ENCODE assay signal across 8 cellular contexts in genomic region chr22:25235547-25236290, GRCh38. TPM values are rescaled to one million over a fixed set of nuclear protein-coding genes. Genes with fewer than 3 reads are reported as not detected.
DNase-seq lines count a peak whose midpoint lies in the region; ATAC-seq and TF ChIP-seq lines count a peak whose summit lies in the region.

No MANE protein-coding gene starts in this region.

- in situ Hi-C loops in Panc1 (cut with HindIII; ENCODE audit: low pct_unique_long_range_greater_than_20kb, low sequenced_read_pairs) = no loop called here

- BruUV-seq in Panc1 (replicated peaks; lab: Mats Ljungman, UMichigan) = no TSS peak

- no peak overlapping the region for H4K8ac ChIP-seq in neuronal stem cell (ENCODE audit: low read depth, low read length)

- TF ChIP-seq CTCF in GM12864 (IDR thresholded peaks at IDR 0.05; ENCODE audit: low read depth, low read length, missing control alignments) (peak; percentile 79), Panc1 (IDR thresholded peaks at IDR 0.05) (peak; percentile 86), thyroid gland (IDR thresholded peaks at IDR 0.05) (peak in 5 of 6 experiments; percentile 60 to 92 (median 69))

- H3K4me3 ChIP-seq in GM12864 (ENCODE audit: low read depth, low read length) (no peak overlapping the region), Panc1 (ENCODE audit: low read depth in 2 of 2, low read length in 2 of 2) (peak overlapping the region in 1 of 2 experiments; percentile 29; a peak in 1 of 4 replicates), neuronal stem cell (ENCODE audit: low read length in 2 of 2) (no peak overlapping the region), thyroid gland (replicated peaks in 1 of 3) (no peak overlapping the region)

- H2AFZ ChIP-seq in neuronal stem cell (ENCODE audit: low read length) = peak overlapping the region; percentile 82

- H3K27me3 Mint-ChIP-seq in IgD-negative memory B cell = peaks cover 34% of the 10 kb centered on the region

- H3K27me3 ChIP-seq in Panc1 (ENCODE audit: control insufficient read depth, insufficient read depth, low read length) (no peaks in the 10 kb centered on the region), neuronal stem cell (ENCODE audit: control insufficient read depth in 3 of 3, insufficient read depth in 3 of 3, low read depth in 1 of 3, low read length in 3 of 3) (peaks cover 0 to 9% (median 0%) of the 10 kb centered on the region in 3 experiments), thyroid gland (no peaks in the 10 kb centered on the region)

- H3K9me3 ChIP-seq in Panc1 (ENCODE audit: control insufficient read depth, insufficient read depth, low read depth, low read length) (no peaks in the 10 kb centered on the region), neuronal stem cell (replicated peaks in 1 of 2; ENCODE audit: control insufficient read depth in 2 of 2, insufficient read depth in 1 of 2, low read depth in 1 of 2, low read length in 2 of 2) (no peaks in the 10 kb centered on the region), thyroid gland (no peaks in the 10 kb centered on the region)

- peaks cover 1% of the 10 kb centered on the region for H3K36me3 Mint-ChIP-seq in IgD-negative memory B cell

- no peak overlapping the region for H4K91ac ChIP-seq in neuronal stem cell (ENCODE audit: low read depth, low read length, poor library complexity)

- H3K9me3 Mint-ChIP-seq in IgD-negative memory B cell = peaks cover 0 to 4% (median 0%) of the 10 kb centered on the region in 3 donors

- peak overlapping the region in 3 of 4 donors; percentile 59 to 79 (median 66) for H3K4me3 Mint-ChIP-seq in IgD-negative memory B cell

- H2BK5ac ChIP-seq in neuronal stem cell (ENCODE audit: low read length) = peak overlapping the region; percentile 4

- ATAC-seq in Panc1 = peak; percentile 99
- no peak for ATAC-seq in GM19324 (IDR thresholded peaks at IDR 0.05; ENCODE audit: low FRiP score, unreplicated experiment)

- no peak overlapping the region for H3K23ac ChIP-seq in neuronal stem cell (ENCODE audit: low read depth, low read length, poor library complexity)

- CTCF ChIA-PET in Panc1 (lab: Charles Lee) = interaction anchor here (1.4 kb wide), 1 partner anchor 537 kb away, joined by 3 read pairs; no protein-coding TSS in a partner anchor

- H2BK15ac ChIP-seq in neuronal stem cell (ENCODE audit: low read length) = no peak overlapping the region

- intact Hi-C loops in Panc1 (cut with micrococcal nuclease; ENCODE audit: unreplicated experiment) (loop anchor here (5.0 kb wide), 1 partner anchor 97 kb away; no protein-coding TSS in a partner anchor), thyroid gland (cut with DNase I) (loop anchor here (10.0 kb wide), 1 partner anchor 539 kb away; no protein-coding TSS in a partner anchor)

- no peak overlapping the region for H3K4ac ChIP-seq in neuronal stem cell (ENCODE audit: low read length)

- H2BK12ac ChIP-seq in neuronal stem cell (ENCODE audit: low read length) = no peak overlapping the region

- no peaks in the 10 kb centered on the region for H3K79me1 ChIP-seq in neuronal stem cell (ENCODE audit: low read depth, low read length)

- H3K4me1 ChIP-seq in Panc1 (ENCODE audit: control insufficient read depth, insufficient read depth, low read length) (no peaks in the 10 kb centered on the region), neuronal stem cell (ENCODE audit: control insufficient read depth in 2 of 2, insufficient read depth in 1 of 2, low read depth in 1 of 2, low read length in 2 of 2) (peaks cover 0 to 3% of the 10 kb centered on the region in 2 donors), thyroid gland (peaks cover 0 to 6% of the 10 kb centered on the region in 2 donors)

- POLR2A ChIA-PET in Panc1 (lab: Charles Lee) = no interaction called here

- H3K36me3 ChIP-seq in Panc1 (ENCODE audit: control insufficient read depth, insufficient read depth, low read length) = no peaks in the 10 kb centered on the region
- no peaks in the 10 kb centered on the region for H3K36me3 ChIP-seq in neuronal stem cell (replicated peaks in 1 of 2; ENCODE audit: control insufficient read depth in 2 of 2, insufficient read depth in 2 of 2, low read length in 2 of 2)
- no peaks in the 10 kb centered on the region for H3K36me3 ChIP-seq in thyroid gland

- H3K9ac ChIP-seq in neuronal stem cell (ENCODE audit: low read depth, low read length, poor library complexity) = no peak overlapping the region

- H2BK120ac ChIP-seq in neuronal stem cell (ENCODE audit: low read depth, low read length) = no peak overlapping the region

- no peak overlapping the region for H3K14ac ChIP-seq in neuronal stem cell (ENCODE audit: low read length)

- DNase-seq in GM12864 (ENCODE audit: low read depth) = peak; percentile 57
- peak; percentile 32 for DNase-seq in Panc1 (ENCODE audit: low read depth, low spot score)
- DNase-seq in activated T-helper 1 cell treated with anti-CD3 and anti-CD28 coated beads, Interleukin-2, amount 50 U/mL, for 16 hours (ENCODE audit: low read depth in 1 of 2, low spot score in 1 of 2) = peak; percentile 10 to 27
- peak; percentile 20 for DNase-seq in fibroblast of the conjunctiva (ENCODE audit: low read depth)
- peak; percentile 80 for DNase-seq in neuronal stem cell (ENCODE audit: low spot score)
- DNase-seq in thyroid gland = peak; percentile 83 to 87

- no peak overlapping the region for H3K18ac ChIP-seq in neuronal stem cell (ENCODE audit: low read length)

- H3K4me2 ChIP-seq in neuronal stem cell (ENCODE audit: insufficient read depth, low read length, poor library complexity, severe bottlenecking) = no peak overlapping the region

- no peak for TF ChIP-seq POLR2A in thyroid gland (IDR thresholded peaks at IDR 0.05)

- no CpG with 5 or more reads among the region's 30 CpGs for WGBS in neuronal stem cell (ENCODE audit: extremely low coverage in 2 of 2, insufficient read length in 2 of 2, insufficient replicate concordance in 1 of 2), 2 donors
- 13 to 20% methylated on average over 19 to 30 of the region's 30 CpGs for WGBS in thyroid gland, 2 donors

- H3K27ac Mint-ChIP-seq in IgD-negative memory B cell = no peak overlapping the region

- peak overlapping the region; percentile 30 for H2AK5ac ChIP-seq in neuronal stem cell (ENCODE audit: low read depth, low read length)

- peaks cover 3 to 7% (median 3%) of the 10 kb centered on the region in 3 donors for H3K4me1 Mint-ChIP-seq in IgD-negative memory B cell

- H3K27ac ChIP-seq in Panc1 (ENCODE audit: low read length) = no peak overlapping the region
- H3K27ac ChIP-seq in neuronal stem cell (replicated peaks; ENCODE audit: low read length) = no peak overlapping the region
- H3K27ac ChIP-seq in thyroid gland = no peak overlapping the region

RNA-seq across cellular contexts. Expression of gene CRYBB2, which starts 16.3 kb away (rescaled TPM):
- not detected for polyA plus RNA-seq in IgD-negative memory B cell
- total RNA-seq in Panc1 (2021; ENCODE audit: unreplicated experiment) (0.39 TPM), thyroid gland (under 1 TPM in 1 of 4 donors, not detected in 3; 0.45 TPM)
- 0.91 TPM for polyA plus RNA-seq in Panc1 (2012; ENCODE audit: insufficient read length)
- polyA plus RNA-seq in neuronal stem cell (2013, experiment 1 of 2) = 0.22 TPM
- 0.28 TPM for polyA plus RNA-seq in neuronal stem cell (2013, experiment 2 of 2)

RNA-seq across cellular contexts. Expression of gene CRYBB3, which starts 36.1 kb away (rescaled TPM):
- polyA plus RNA-seq in IgD-negative memory B cell = not detected
- total RNA-seq in Panc1 (2021; ENCODE audit: unreplicated experiment) (0.67 TPM), thyroid gland (not detected)
- 0.25 TPM for polyA plus RNA-seq in Panc1 (2012; ENCODE audit: insufficient read length)
- polyA plus RNA-seq in neuronal stem cell (2013, experiment 1 of 2) = 0.04 TPM
- polyA plus RNA-seq in neuronal stem cell (2013, experiment 2 of 2) = not detected

Comparison
In these comparisons a context has a peak if more than half of its experiments do, and no peak if none do; other contexts are left out.
1. DNase-seq: peak in every context shown above with its lines; median percentile 85 in thyroid gland; 80 in neuronal stem cell; 57 in GM12864; 32 in Panc1; 20 in fibroblast of the conjunctiva; 18 in activated T-helper 1 cell treated with anti-CD3 and anti-CD28 coated beads, Interleukin-2, amount 50 U/mL, for 16 hours.